9 cellular contexts compared by ENCODE assay signal in genomic region chr19:8366961-8367326, GRCh38. TPM values are rescaled to one million over a fixed set of nuclear protein-coding genes. Genes with fewer than 3 reads are reported as not detected.
DNase-seq lines count a peak whose midpoint lies in the region; ATAC-seq and FAIRE-seq lines count a peak whose summit lies in the region.
"Had no signal": no experiment of that assay in that cellular context is flagged by ENCODE, and none has a peak within 500 bp of the region (broad histone marks: within the 10 kb centered on the region; RNA-seq: fewer than 3 reads in every experiment).

No MANE protein-coding gene starts in this region.

- H3K27ac ChIP-seq in BLaER1 treated with 17β-estradiol and CSF1 and Interleukin-3, amounts not matched to agents 10 nM and 100 nM = no peak overlapping the region
- peak overlapping the region; percentile 2 for H3K27ac ChIP-seq in trophoblast cell (ENCODE audit: low read depth, low read length)
- H3K27ac ChIP-seq: VCaP had no signal

- no peak for ATAC-seq in HG03469 (IDR thresholded peaks at IDR 0.05; ENCODE audit: unreplicated experiment)

- WGBS in trophoblast cell (ENCODE audit: extremely low coverage, insufficient coverage, insufficient read length) = no CpG with 5 or more reads among the region's 13 CpGs

- peaks cover 17% of the 10 kb centered on the region for H3K4me1 Mint-ChIP-seq in activated T-helper 2 cell treated with anti-CD3 and anti-CD28 coated beads, Interferon-gamma antibody, Interleukin-2, Interleukin-4, amounts not matched to agents 10 μg/mL and 5 μg/mL and 100 μg/mL, durations not matched to agents 14 hours and 24 hours and 36 hours (ENCODE audit: low read depth)

- peaks cover 19% of the 10 kb centered on the region for H3K27me3 Mint-ChIP-seq in activated T-helper 2 cell treated with anti-CD3 and anti-CD28 coated beads, Interferon-gamma antibody, Interleukin-2, Interleukin-4, amounts not matched to agents 10 μg/mL and 5 μg/mL and 100 μg/mL, durations not matched to agents 14 hours and 24 hours and 36 hours (ENCODE audit: low read depth)

- peak overlapping the region; percentile 14 for H4K8ac ChIP-seq in trophoblast cell (ENCODE audit: low read depth, low read length)

- peaks cover 0 to 31% (median 14%) of the 10 kb centered on the region in 11 experiments; a peak in 14 of 22 replicates for H4K20me1 ChIP-seq in BLaER1 treated with 17β-estradiol and CSF1 and Interleukin-3, amounts not matched to agents 10 nM and 100 nM

- peak overlapping the region; percentile 65 for H4K91ac ChIP-seq in trophoblast cell (ENCODE audit: low read depth, low read length)

- intact Hi-C loops in activated T-helper 2 cell treated with anti-CD3 and anti-CD28 coated beads, Interferon-gamma antibody, Interleukin-2, Interleukin-4, amounts not matched to agents 10 μg/mL and 5 μg/mL and 100 μg/mL, durations not matched to agents 14 hours and 24 hours and 36 hours (cut with micrococcal nuclease) = no loop called here

- no peaks in the 10 kb centered on the region for H3K9me3 ChIP-seq in BLaER1 treated with 17β-estradiol and CSF1 and Interleukin-3, amounts not matched to agents 10 nM and 100 nM (replicated peaks in 1 of 11)
- H3K9me3 ChIP-seq in trophoblast cell (ENCODE audit: insufficient read depth, low read depth, low read length) = peaks cover 12% of the 10 kb centered on the region

- H2AFZ ChIP-seq in trophoblast cell (ENCODE audit: insufficient read depth, low read length, poor library complexity) = no peak overlapping the region

- H3K4me3 Mint-ChIP-seq in activated T-helper 2 cell treated with anti-CD3 and anti-CD28 coated beads, Interferon-gamma antibody, Interleukin-2, Interleukin-4, amounts not matched to agents 10 μg/mL and 5 μg/mL and 100 μg/mL, durations not matched to agents 14 hours and 24 hours and 36 hours (ENCODE audit: low read depth) = peak overlapping the region; percentile 8

- peak overlapping the region; percentile 43 for H3K18ac ChIP-seq in trophoblast cell (ENCODE audit: low read length)

- peak overlapping the region; percentile 67 for H2BK12ac ChIP-seq in trophoblast cell (ENCODE audit: low read length)

- peak overlapping the region; percentile 25 for H2BK120ac ChIP-seq in trophoblast cell (ENCODE audit: insufficient read depth, low read length, poor library complexity)

- H3K79me1 ChIP-seq in trophoblast cell (ENCODE audit: low read length) = peaks cover 10% of the 10 kb centered on the region

- H3K79me2 ChIP-seq in trophoblast cell (ENCODE audit: control insufficient read depth, insufficient read depth, low read length, poor library complexity) = peaks cover 3% of the 10 kb centered on the region

- no peak for DNase-seq in activated T-helper 2 cell treated with anti-CD3 and anti-CD28 coated beads, Interferon-gamma antibody, Interleukin-2, Interleukin-4, amounts not matched to agents 10 μg/mL and 5 μg/mL and 100 μg/mL, durations not matched to agents 14 hours and 24 hours and 36 hours (ENCODE audit: low spot score)
- peak; percentile 28 to 34 for DNase-seq in frontal cortex (ENCODE audit: low spot score in 2 of 2)
- peak in 1 of 2 donors; percentile 50 for DNase-seq in trophoblast cell
- no peak for DNase-seq in GM19239 (ENCODE audit: insufficient read length, low spot score)
- DNase-seq in activated CD8-positive, alpha-beta memory T cell treated with anti-CD3 and anti-CD28 coated beads for 24 hours = no peak
- no peak for DNase-seq in OCI-M2 (lab: John Stamatoyannopoulos, UW; ENCODE audit: unreplicated experiment)

- peak overlapping the region; percentile 51 to 78 (median 66) for H3K4me2 ChIP-seq in BLaER1 treated with 17β-estradiol and CSF1 and Interleukin-3, amounts not matched to agents 10 nM and 100 nM
- H3K4me2 ChIP-seq in trophoblast cell (ENCODE audit: low read length) = peak overlapping the region; percentile 25

- H3K4me3 ChIP-seq in BLaER1 treated with 17β-estradiol and CSF1 and Interleukin-3, amounts not matched to agents 10 nM and 100 nM = no peak overlapping the region
- H3K4me3 ChIP-seq in trophoblast cell (ENCODE audit: low read depth, low read length) = no peak overlapping the region

- H3K9me3 Mint-ChIP-seq in activated T-helper 2 cell treated with anti-CD3 and anti-CD28 coated beads, Interferon-gamma antibody, Interleukin-2, Interleukin-4, amounts not matched to agents 10 μg/mL and 5 μg/mL and 100 μg/mL, durations not matched to agents 14 hours and 24 hours and 36 hours = no peaks in the 10 kb centered on the region

- no peaks in the 10 kb centered on the region; a peak in 1 of 22 replicates for H3K36me3 ChIP-seq in BLaER1 treated with 17β-estradiol and CSF1 and Interleukin-3, amounts not matched to agents 10 nM and 100 nM
- H3K36me3 ChIP-seq in trophoblast cell (ENCODE audit: control insufficient read depth in 1 of 2, insufficient read depth in 2 of 2, low read length in 2 of 2) = peaks cover 0 to 4% of the 10 kb centered on the region in 2 experiments

- H4K12ac ChIP-seq in trophoblast cell (ENCODE audit: low read depth, low read length) = no peak overlapping the region

- H3K36me3 Mint-ChIP-seq in activated T-helper 2 cell treated with anti-CD3 and anti-CD28 coated beads, Interferon-gamma antibody, Interleukin-2, Interleukin-4, amounts not matched to agents 10 μg/mL and 5 μg/mL and 100 μg/mL, durations not matched to agents 14 hours and 24 hours and 36 hours (ENCODE audit: low read depth) = peaks cover 3% of the 10 kb centered on the region

- no peak overlapping the region for H3K23ac ChIP-seq in trophoblast cell (ENCODE audit: low read length)

- H3K27me3 ChIP-seq in BLaER1 treated with 17β-estradiol and CSF1 and Interleukin-3, amounts not matched to agents 10 nM and 100 nM = peaks cover 47 to 65% (median 60%) of the 10 kb centered on the region in 11 experiments
- H3K27me3 ChIP-seq in trophoblast cell (ENCODE audit: insufficient read depth, low read length) = peaks cover 6% of the 10 kb centered on the region

- FAIRE-seq in frontal cortex (lab: Jason Lieb, UNC) = no peak
- FAIRE-seq in GM19239 (lab: Jason Lieb, UNC) = no peak

- peak overlapping the region; percentile 18 for H3K4ac ChIP-seq in trophoblast cell (ENCODE audit: low read depth, low read length)

- peak overlapping the region; percentile 36 for H2AK5ac ChIP-seq in trophoblast cell (ENCODE audit: low read length)

- H3K14ac ChIP-seq in trophoblast cell (ENCODE audit: low read length) = peak overlapping the region; percentile 49

- no peak overlapping the region for H3K27ac Mint-ChIP-seq in activated T-helper 2 cell treated with anti-CD3 and anti-CD28 coated beads, Interferon-gamma antibody, Interleukin-2, Interleukin-4, amounts not matched to agents 10 μg/mL and 5 μg/mL and 100 μg/mL, durations not matched to agents 14 hours and 24 hours and 36 hours

- peak overlapping the region; percentile 15 for H2BK5ac ChIP-seq in trophoblast cell (ENCODE audit: low read depth, low read length, poor library complexity)

- peaks cover 37 to 53% (median 47%) of the 10 kb centered on the region in 10 experiments for H3K4me1 ChIP-seq in BLaER1 treated with 17β-estradiol and CSF1 and Interleukin-3, amounts not matched to agents 10 nM and 100 nM
- peaks cover 23 to 27% of the 10 kb centered on the region in 2 experiments for H3K4me1 ChIP-seq in trophoblast cell (ENCODE audit: control insufficient read depth in 1 of 2, insufficient read depth in 2 of 2, low read length in 2 of 2)

- H3K9ac ChIP-seq in BLaER1 treated with 17β-estradiol and CSF1 and Interleukin-3, amounts not matched to agents 10 nM and 100 nM = no peak overlapping the region
- no peak overlapping the region for H3K9ac ChIP-seq in trophoblast cell (ENCODE audit: low read length)

RNA-seq across cellular contexts. Expression of gene ANGPTL4, which starts 3.0 kb away (rescaled TPM):
- 7.1 and 7.4 TPM in 2 replicates for total RNA-seq in activated T-helper 2 cell treated with anti-CD3 and anti-CD28 coated beads, Interferon-gamma antibody, Interleukin-2, Interleukin-4, amounts not matched to agents 10 μg/mL and 5 μg/mL and 100 μg/mL, durations not matched to agents 14 hours and 24 hours and 36 hours
- total RNA-seq in frontal cortex = 0.82 TPM
- polyA plus RNA-seq in trophoblast cell (2013) = 4.1 and 4.3 TPM in 2 replicates

RNA-seq across cellular contexts. Expression of gene RAB11B, which starts 23.2 kb away (rescaled TPM):
- total RNA-seq in activated T-helper 2 cell treated with anti-CD3 and anti-CD28 coated beads, Interferon-gamma antibody, Interleukin-2, Interleukin-4, amounts not matched to agents 10 μg/mL and 5 μg/mL and 100 μg/mL, durations not matched to agents 14 hours and 24 hours and 36 hours = 85.9 and 86.1 TPM in 2 replicates
- total RNA-seq in frontal cortex = 90.5 TPM
- 124 and 125 TPM in 2 replicates for polyA plus RNA-seq in trophoblast cell (2013)

RNA-seq across cellular contexts. Expression of gene KANK3, which starts 23.9 kb away (rescaled TPM):
- 0.89 and 1.7 TPM in 2 replicates for total RNA-seq in activated T-helper 2 cell treated with anti-CD3 and anti-CD28 coated beads, Interferon-gamma antibody, Interleukin-2, Interleukin-4, amounts not matched to agents 10 μg/mL and 5 μg/mL and 100 μg/mL, durations not matched to agents 14 hours and 24 hours and 36 hours
- total RNA-seq in frontal cortex = 2.4 TPM
- polyA plus RNA-seq in trophoblast cell (2013) = 0.60 and 0.90 TPM in 2 replicates

RNA-seq across cellular contexts. Expression of gene RPS28, which starts 45.6 kb away (rescaled TPM):
- total RNA-seq in activated T-helper 2 cell treated with anti-CD3 and anti-CD28 coated beads, Interferon-gamma antibody, Interleukin-2, Interleukin-4, amounts not matched to agents 10 μg/mL and 5 μg/mL and 100 μg/mL, durations not matched to agents 14 hours and 24 hours and 36 hours = 1,945 and 1,967 TPM in 2 replicates
- 157 TPM for total RNA-seq in frontal cortex
- polyA plus RNA-seq in trophoblast cell (2013) = 1,437 and 1,442 TPM in 2 replicates

RNA-seq across cellular contexts. Expression of gene NDUFA7, which starts 45.8 kb away (rescaled TPM):
- total RNA-seq in activated T-helper 2 cell treated with anti-CD3 and anti-CD28 coated beads, Interferon-gamma antibody, Interleukin-2, Interleukin-4, amounts not matched to agents 10 μg/mL and 5 μg/mL and 100 μg/mL, durations not matched to agents 14 hours and 24 hours and 36 hours = 48.6 and 54.5 TPM in 2 replicates
- total RNA-seq in frontal cortex = 7.3 TPM
- polyA plus RNA-seq in trophoblast cell (2013) = 113 and 115 TPM in 2 replicates

Comparison
In these comparisons a context has a peak if more than half of its experiments do, and no peak if none do; other contexts are left out.
1. DNase-seq: peak in frontal cortex (2 of 2); none in activated T-helper 2 cell treated with anti-CD3 and anti-CD28 coated beads, Interferon-gamma antibody, Interleukin-2, Interleukin-4, amounts not matched to agents 10 μg/mL and 5 μg/mL and 100 μg/mL, durations not matched to agents 14 hours and 24 hours and 36 hours (single experiment), GM19239 (single experiment), activated CD8-positive, alpha-beta memory T cell treated with anti-CD3 and anti-CD28 coated beads for 24 hours (single experiment) and OCI-M2 (single experiment).